Comparison of ENCODE assay signal across 8 cellular contexts in the genomic region with DNA sequence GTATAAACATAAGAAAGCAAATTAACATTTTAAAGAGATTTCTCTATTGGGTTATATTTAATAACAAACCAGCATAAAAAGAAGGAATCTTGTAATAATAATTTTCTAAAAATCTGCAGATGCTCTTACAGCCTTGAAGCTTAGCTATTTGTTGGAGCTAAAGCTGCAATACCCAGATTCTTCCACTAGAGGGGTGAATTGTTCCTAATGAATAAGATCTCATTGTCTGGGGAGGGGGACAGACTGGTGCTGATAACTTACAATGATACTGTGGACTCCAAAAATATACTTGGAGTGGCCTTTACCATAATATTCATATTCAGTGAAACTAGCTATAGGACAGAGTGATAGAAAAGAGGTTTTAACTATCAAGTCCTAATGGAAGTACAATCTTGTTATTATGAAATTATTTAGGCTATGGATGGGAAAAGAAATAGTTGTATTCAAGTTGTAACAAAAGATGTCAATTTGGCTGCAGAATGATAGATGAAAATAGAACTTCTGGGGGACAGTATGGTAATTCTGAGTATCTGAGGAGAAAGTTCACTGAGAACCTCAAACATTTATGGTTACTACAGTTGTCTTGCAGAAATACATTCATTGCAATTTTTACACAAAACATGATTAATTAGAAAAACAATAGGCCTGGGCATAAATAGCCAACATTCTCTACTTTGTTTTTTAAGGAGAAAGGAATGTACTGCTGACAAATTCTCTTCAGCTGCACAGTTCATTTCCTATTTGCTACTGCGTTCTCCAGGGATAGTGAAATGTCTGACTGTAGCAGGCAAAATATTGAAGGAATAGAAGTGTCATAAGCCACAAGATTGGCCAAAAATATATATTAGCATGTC.
DNase-seq lines count a peak whose midpoint lies in the region; ATAC-seq and TF ChIP-seq lines count a peak whose summit lies in the region.

No MANE protein-coding gene starts in this region.

- no peak overlapping the region for H3K4me3 ChIP-seq in breast epithelium

- H3K9me3 ChIP-seq in breast epithelium: no peaks in the 10 kb centered on the region

- H3K27ac Mint-ChIP-seq in activated CD4-positive, alpha-beta T cell treated with anti-CD3 and anti-CD28 coated beads, Interleukin-2, amount 10 ng/mL, durations not matched to agents 24 days and 14 days: no peak overlapping the region

- no peak overlapping the region for H3K27ac ChIP-seq in breast epithelium

- intact Hi-C loops in activated CD4-positive, alpha-beta T cell treated with anti-CD3 and anti-CD28 coated beads, Interleukin-2, amount 10 ng/mL, durations not matched to agents 24 days and 14 days (cut with micrococcal nuclease): loop anchor here (5.0 kb wide), 1 partner anchor 476 kb away; no protein-coding TSS in a partner anchor
- intact Hi-C loops in breast epithelium (cut with DNase I; ENCODE audit: low total_unique reads) (loop anchor here (5.0 kb wide), 1 partner anchor 556 kb away; no protein-coding TSS in a partner anchor), posterior vena cava (cut with DNase I) (no loop called here)

- no peaks in the 10 kb centered on the region for H3K36me3 Mint-ChIP-seq in activated CD4-positive, alpha-beta T cell treated with anti-CD3 and anti-CD28 coated beads, Interleukin-2, amount 10 ng/mL, durations not matched to agents 24 days and 14 days (ENCODE audit: low read depth)

- TF ChIP-seq CTCF in breast epithelium (IDR thresholded peaks at IDR 0.05): peak; percentile 38 to 60 (median 47)

- no peaks in the 10 kb centered on the region for H3K36me3 ChIP-seq in breast epithelium

- H3K9me3 Mint-ChIP-seq in activated CD4-positive, alpha-beta T cell treated with anti-CD3 and anti-CD28 coated beads, Interleukin-2, amount 10 ng/mL, durations not matched to agents 24 days and 14 days: no peaks in the 10 kb centered on the region

- TF ChIP-seq POLR2A in breast epithelium (IDR thresholded peaks at IDR 0.05): no peak

- H3K4me3 Mint-ChIP-seq in activated CD4-positive, alpha-beta T cell treated with anti-CD3 and anti-CD28 coated beads, Interleukin-2, amount 10 ng/mL, durations not matched to agents 24 days and 14 days: no peak overlapping the region

- no peaks in the 10 kb centered on the region for H3K4me1 Mint-ChIP-seq in activated CD4-positive, alpha-beta T cell treated with anti-CD3 and anti-CD28 coated beads, Interleukin-2, amount 10 ng/mL, durations not matched to agents 24 days and 14 days

- H3K27me3 ChIP-seq in breast epithelium: no peaks in the 10 kb centered on the region

- peak; percentile 67 for DNase-seq in activated CD4-positive, alpha-beta T cell treated with anti-CD3 and anti-CD28 coated beads, Interleukin-2, amount 10 ng/mL, durations not matched to agents 24 days and 14 days
- DNase-seq in activated CD4-positive, alpha-beta T cell treated with anti-CD3 and anti-CD28 coated beads for 1 hour: no peak
- peak; percentile 11 for DNase-seq in NCI-H226
- DNase-seq in breast epithelium (ENCODE audit: low spot score in 2 of 2): no peak
- peak; percentile 79 for DNase-seq in medulla oblongata (ENCODE audit: extremely low spot score)
- no peak for DNase-seq in posterior vena cava (ENCODE audit: low spot score)

- H3K27me3 Mint-ChIP-seq in activated CD4-positive, alpha-beta T cell treated with anti-CD3 and anti-CD28 coated beads, Interleukin-2, amount 10 ng/mL, durations not matched to agents 24 days and 14 days: no peaks in the 10 kb centered on the region

- no peaks in the 10 kb centered on the region for H3K4me1 ChIP-seq in breast epithelium

- ATAC-seq in HG02763 (IDR thresholded peaks at IDR 0.05; ENCODE audit: unreplicated experiment): peak; percentile 61
- no peak for ATAC-seq in GM21515 (IDR thresholded peaks at IDR 0.05; ENCODE audit: unreplicated experiment)

Comparison
In these comparisons a context has a peak if more than half of its experiments do, and no peak if none do; other contexts are left out.
1. DNase-seq: peak in activated CD4-positive, alpha-beta T cell treated with anti-CD3 and anti-CD28 coated beads, Interleukin-2, amount 10 ng/mL, durations not matched to agents 24 days and 14 days (single experiment), NCI-H226 (single experiment) and medulla oblongata (single experiment); none in activated CD4-positive, alpha-beta T cell treated with anti-CD3 and anti-CD28 coated beads for 1 hour (single experiment), breast epithelium (0 of 2) and posterior vena cava (single experiment).
2. intact Hi-C loops: an anchor here in activated CD4-positive, alpha-beta T cell treated with anti-CD3 and anti-CD28 coated beads, Interleukin-2, amount 10 ng/mL, durations not matched to agents 24 days and 14 days (5.0 kb wide) and breast epithelium (5.0 kb wide); none called in posterior vena cava.